ENCODE assay signal across 2 cellular contexts in the genomic region with DNA sequence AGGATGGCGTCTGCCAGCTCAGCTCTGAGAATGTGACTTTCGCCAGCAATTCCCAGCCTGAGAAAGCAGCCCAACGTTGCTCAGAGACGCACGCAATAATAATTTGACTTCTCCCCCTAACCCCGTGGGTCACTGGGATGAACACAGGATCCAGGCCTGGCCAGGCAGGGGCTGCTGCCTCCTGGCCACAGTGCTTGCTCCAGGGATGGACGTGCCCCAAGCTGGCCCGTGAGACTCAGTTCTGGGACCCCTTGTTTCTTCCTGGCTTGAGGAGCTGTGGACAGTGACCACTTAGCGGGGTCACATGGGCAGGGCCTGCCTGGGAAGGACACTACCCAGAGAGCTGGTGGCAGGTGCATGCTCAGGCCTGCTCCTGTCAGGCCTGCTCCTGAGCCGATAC.
TF ChIP-seq lines count a peak whose summit lies in the region.

No MANE protein-coding gene starts in this region.

TF ChIP-seq in HCT116, 20 proteins besides CTCF, POLR2A, EP300 and RAD21:
- TF ChIP-seq CBX3 (IDR thresholded peaks at IDR 0.05; ENCODE audit: low read depth) (no peak), SRF (IDR thresholded peaks at IDR 0.05; ENCODE audit: low read depth) (no peak), FOSL1 (IDR thresholded peaks at IDR 0.05; ENCODE audit: low read depth) (no peak), EZH2phosphoT487 (IDR thresholded peaks at IDR 0.05; ENCODE audit: borderline replicate concordance) (no peak), SIN3A (IDR thresholded peaks at IDR 0.05; ENCODE audit: low read depth) (no peak), JUND (IDR thresholded peaks at IDR 0.05) (no peak), EZH2 (IDR thresholded peaks at IDR 0.05) (no peak)
- TF ChIP-seq, protein P1, sequence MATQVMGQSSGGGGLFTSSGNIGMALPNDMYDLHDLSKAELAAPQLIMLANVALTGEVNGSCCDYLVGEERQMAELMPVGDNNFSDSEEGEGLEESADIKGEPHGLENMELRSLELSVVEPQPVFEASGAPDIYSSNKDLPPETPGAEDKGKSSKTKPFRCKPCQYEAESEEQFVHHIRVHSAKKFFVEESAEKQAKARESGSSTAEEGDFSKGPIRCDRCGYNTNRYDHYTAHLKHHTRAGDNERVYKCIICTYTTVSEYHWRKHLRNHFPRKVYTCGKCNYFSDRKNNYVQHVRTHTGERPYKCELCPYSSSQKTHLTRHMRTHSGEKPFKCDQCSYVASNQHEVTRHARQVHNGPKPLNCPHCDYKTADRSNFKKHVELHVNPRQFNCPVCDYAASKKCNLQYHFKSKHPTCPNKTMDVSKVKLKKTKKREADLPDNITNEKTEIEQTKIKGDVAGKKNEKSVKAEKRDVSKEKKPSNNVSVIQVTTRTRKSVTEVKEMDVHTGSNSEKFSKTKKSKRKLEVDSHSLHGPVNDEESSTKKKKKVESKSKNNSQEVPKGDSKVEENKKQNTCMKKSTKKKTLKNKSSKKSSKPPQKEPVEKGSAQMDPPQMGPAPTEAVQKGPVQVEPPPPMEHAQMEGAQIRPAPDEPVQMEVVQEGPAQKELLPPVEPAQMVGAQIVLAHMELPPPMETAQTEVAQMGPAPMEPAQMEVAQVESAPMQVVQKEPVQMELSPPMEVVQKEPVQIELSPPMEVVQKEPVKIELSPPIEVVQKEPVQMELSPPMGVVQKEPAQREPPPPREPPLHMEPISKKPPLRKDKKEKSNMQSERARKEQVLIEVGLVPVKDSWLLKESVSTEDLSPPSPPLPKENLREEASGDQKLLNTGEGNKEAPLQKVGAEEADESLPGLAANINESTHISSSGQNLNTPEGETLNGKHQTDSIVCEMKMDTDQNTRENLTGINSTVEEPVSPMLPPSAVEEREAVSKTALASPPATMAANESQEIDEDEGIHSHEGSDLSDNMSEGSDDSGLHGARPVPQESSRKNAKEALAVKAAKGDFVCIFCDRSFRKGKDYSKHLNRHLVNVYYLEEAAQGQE (IDR thresholded peaks at IDR 0.05; ENCODE audit: low read depth) = no peak
- TF ChIP-seq, protein P2, sequence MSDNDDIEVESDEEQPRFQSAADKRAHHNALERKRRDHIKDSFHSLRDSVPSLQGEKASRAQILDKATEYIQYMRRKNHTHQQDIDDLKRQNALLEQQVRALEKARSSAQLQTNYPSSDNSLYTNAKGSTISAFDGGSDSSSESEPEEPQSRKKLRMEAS (IDR thresholded peaks at IDR 0.05) = no peak
- TF ChIP-seq, protein P3, sequence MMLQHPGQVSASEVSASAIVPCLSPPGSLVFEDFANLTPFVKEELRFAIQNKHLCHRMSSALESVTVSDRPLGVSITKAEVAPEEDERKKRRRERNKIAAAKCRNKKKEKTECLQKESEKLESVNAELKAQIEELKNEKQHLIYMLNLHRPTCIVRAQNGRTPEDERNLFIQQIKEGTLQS (IDR thresholded peaks at IDR 0.05) = no peak
- TF ChIP-seq, protein P4, sequence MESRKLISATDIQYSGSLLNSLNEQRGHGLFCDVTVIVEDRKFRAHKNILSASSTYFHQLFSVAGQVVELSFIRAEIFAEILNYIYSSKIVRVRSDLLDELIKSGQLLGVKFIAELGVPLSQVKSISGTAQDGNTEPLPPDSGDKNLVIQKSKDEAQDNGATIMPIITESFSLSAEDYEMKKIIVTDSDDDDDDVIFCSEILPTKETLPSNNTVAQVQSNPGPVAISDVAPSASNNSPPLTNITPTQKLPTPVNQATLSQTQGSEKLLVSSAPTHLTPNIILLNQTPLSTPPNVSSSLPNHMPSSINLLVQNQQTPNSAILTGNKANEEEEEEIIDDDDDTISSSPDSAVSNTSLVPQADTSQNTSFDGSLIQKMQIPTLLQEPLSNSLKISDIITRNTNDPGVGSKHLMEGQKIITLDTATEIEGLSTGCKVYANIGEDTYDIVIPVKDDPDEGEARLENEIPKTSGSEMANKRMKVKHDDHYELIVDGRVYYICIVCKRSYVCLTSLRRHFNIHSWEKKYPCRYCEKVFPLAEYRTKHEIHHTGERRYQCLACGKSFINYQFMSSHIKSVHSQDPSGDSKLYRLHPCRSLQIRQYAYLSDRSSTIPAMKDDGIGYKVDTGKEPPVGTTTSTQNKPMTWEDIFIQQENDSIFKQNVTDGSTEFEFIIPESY (IDR thresholded peaks at IDR 0.05; ENCODE audit: extremely low read depth, insufficient replicate concordance, low read length) = no peak

TF ChIP-seq in K562, 482 proteins besides CTCF, POLR2A, EP300 and RAD21:
- TF ChIP-seq GATA2 (CRISPR knock-in tag; IDR thresholded peaks at IDR 0.05) (peak; percentile 17; the same call in 1 of the 2 replicates), HEY1 (CRISPR knock-in tag; IDR thresholded peaks at IDR 0.05; ENCODE audit: borderline replicate concordance) (no peak)
TF ChIP-seq in K562: peak in this region for 1.
